In genomic region chr1:27536004-27536757, GRCh38 we compare ENCODE assay signal across 10 cellular contexts. TPM values are rescaled to one million over a fixed set of nuclear protein-coding genes. Genes with fewer than 3 reads are reported as not detected.
A peak's percentile ranks its signal among the peaks of the same experiment; 100 is the strongest.
DNase-seq lines count a peak whose midpoint lies in the region; ATAC-seq and TF ChIP-seq lines count a peak whose summit lies in the region.
"Had no signal": no experiment of that assay in that cellular context is flagged by ENCODE, and none has a peak within 500 bp of the region (broad histone marks: within the 10 kb centered on the region; RNA-seq: fewer than 3 reads in every experiment).

No MANE protein-coding gene starts in this region.

- POLR2A ChIA-PET in RWPE1 (lab: Yijun Ruan, JAX; ENCODE audit: low non-redundant PET), result no interaction called here

- ATAC-seq in HG03442 (IDR thresholded peaks at IDR 0.05; ENCODE audit: unreplicated experiment), result no peak

- in situ Hi-C loops in brain microvascular endothelial cell (cut with HindIII; ENCODE audit: low pct_ligation_motif_present, low sequenced_read_pairs), result no loop called here

- H3K14ac ChIP-seq in mesenchymal stem cell (ENCODE audit: low read length in 2 of 2), result peak overlapping the region in 1 of 2 experiments; percentile 85

- TF ChIP-seq POLR2A in stomach (IDR thresholded peaks at IDR 0.05), result no peak

- peak overlapping the region; percentile 63 to 86 for H3K18ac ChIP-seq in mesenchymal stem cell (ENCODE audit: low read depth in 1 of 2, low read length in 2 of 2)

- H3K27ac ChIP-seq in RWPE1, result peak overlapping the region; percentile 99
- H3K27ac ChIP-seq in dorsolateral prefrontal cortex, result peak overlapping the region; percentile 16 to 97 (median 84)
- H3K27ac ChIP-seq in mesenchymal stem cell (ENCODE audit: low read length, poor library complexity, severe bottlenecking), result peak overlapping the region; percentile 58
- H3K27ac ChIP-seq in stomach, result peak overlapping the region in 4 of 5 donors; percentile 39 to 86 (median 71)
- no peak overlapping the region for H3K27ac ChIP-seq in brain microvascular endothelial cell

- H3K4ac ChIP-seq in mesenchymal stem cell (ENCODE audit: low read depth in 1 of 2, low read length in 2 of 2), result peak overlapping the region in 1 of 2 experiments; percentile 65

- 89% methylated on average over 15 of the region's 15 CpGs for WGBS in mesenchymal stem cell
- 61 to 82% (median 72%) methylated on average over 11 to 15 of the region's 15 CpGs for WGBS in stomach, 5 donors

- no peak overlapping the region for H3K23ac ChIP-seq in mesenchymal stem cell (ENCODE audit: low read length in 2 of 2)

- no peaks in the 10 kb centered on the region for H3K9me3 ChIP-seq in mesenchymal stem cell (ENCODE audit: control insufficient read depth, low read length)
- H3K9me3 ChIP-seq in stomach, result no peaks in the 10 kb centered on the region

- peaks cover 50% of the 10 kb centered on the region for H3K4me1 ChIP-seq in mesenchymal stem cell (ENCODE audit: control insufficient read depth, insufficient read depth, low read depth, low read length)
- peaks cover 22 to 57% (median 43%) of the 10 kb centered on the region in 4 donors for H3K4me1 ChIP-seq in stomach

- peak overlapping the region; percentile 28 for H2AK5ac ChIP-seq in mesenchymal stem cell (ENCODE audit: low read length, severe bottlenecking)

- H3K4me3 ChIP-seq in dorsolateral prefrontal cortex (peak overlapping the region in 34 of 59 donors; percentile 0 to 46 (median 18)), mesenchymal stem cell (ENCODE audit: insufficient read depth in 1 of 2, low read depth in 1 of 2, low read length in 2 of 2) (peak overlapping the region in 1 of 2 experiments; percentile 58), stomach (no peak overlapping the region), brain microvascular endothelial cell (ENCODE audit: low read depth, low read length) (no peak overlapping the region)

- H2AFZ ChIP-seq in mesenchymal stem cell (ENCODE audit: low read depth, low read length), result no peak overlapping the region

- TF ChIP-seq EP300 in stomach (IDR thresholded peaks at IDR 0.05), result no peak

- intact Hi-C loops in dorsolateral prefrontal cortex (cut with DNase I) (no loop called here), stomach (cut with DNase I; ENCODE audit: low total_unique reads) (no loop called here)

- H2BK120ac ChIP-seq in mesenchymal stem cell (ENCODE audit: low read depth, low read length), result peak overlapping the region; percentile 22

- H2BK12ac ChIP-seq in mesenchymal stem cell (ENCODE audit: low read length in 2 of 2), result peak overlapping the region in 1 of 2 experiments; percentile 40

- H3K36me3 ChIP-seq in mesenchymal stem cell (ENCODE audit: control insufficient read depth in 1 of 2, insufficient read depth in 2 of 2, low read depth in 1 of 2, low read length in 2 of 2) (peaks cover 34 to 45% of the 10 kb centered on the region in 2 experiments), stomach (peaks cover 14 to 33% (median 28%) of the 10 kb centered on the region in 4 donors), brain microvascular endothelial cell (replicated peaks) (peaks cover 5% of the 10 kb centered on the region)

- H3K4me2 ChIP-seq in mesenchymal stem cell (ENCODE audit: low read length, poor library complexity, severe bottlenecking), result no peak overlapping the region

- peaks cover 30% of the 10 kb centered on the region for H3K79me1 ChIP-seq in mesenchymal stem cell (replicated peaks; ENCODE audit: low read length, poor library complexity, severe bottlenecking)

- peak overlapping the region; percentile 1 for H4K91ac ChIP-seq in mesenchymal stem cell (ENCODE audit: low read length)

- peak overlapping the region; percentile 5 for H4K8ac ChIP-seq in mesenchymal stem cell (ENCODE audit: low read length)

- H2BK15ac ChIP-seq in mesenchymal stem cell (ENCODE audit: low read depth, poor library complexity, severe bottlenecking), result peak overlapping the region; percentile 30

- DNase-seq in RWPE1 (ENCODE audit: low spot score) (no peak), dorsolateral prefrontal cortex (peak in 2 of 10 donors; percentile 42 to 66), mesenchymal stem cell (no peak), stomach (no peak), HCEC 1CT (no peak), brain microvascular endothelial cell (no peak), NCI-H748 (lab: John Stamatoyannopoulos, UW; ENCODE audit: unreplicated experiment) (no peak)
- DNase-seq: KBM-7, SW 1271 had no signal

- H3K27me3 ChIP-seq in dorsolateral prefrontal cortex (no peaks in the 10 kb centered on the region), mesenchymal stem cell (ENCODE audit: control insufficient read depth in 1 of 2, insufficient read depth in 1 of 2, low read length in 2 of 2) (no peaks in the 10 kb centered on the region), stomach (no peaks in the 10 kb centered on the region), brain microvascular endothelial cell (replicated peaks) (no peaks in the 10 kb centered on the region)

- H2BK5ac ChIP-seq in mesenchymal stem cell (ENCODE audit: low read depth, low read length, poor library complexity, severe bottlenecking), result no peak overlapping the region

- peak overlapping the region; percentile 25 for H3K9ac ChIP-seq in mesenchymal stem cell (ENCODE audit: low read length)

- TF ChIP-seq CTCF in RWPE1 (conservative IDR thresholded peaks at IDR 0.05; ENCODE audit: low read depth) (no peak), dorsolateral prefrontal cortex (IDR thresholded peaks at IDR 0.05 in 54 of 56, conservative IDR thresholded peaks at IDR 0.05 in 2 of 56; ENCODE audit: low read depth in 1 of 56, partially characterized antibody in 56 of 56) (no peak), stomach (IDR thresholded peaks at IDR 0.05) (no peak), brain microvascular endothelial cell (IDR thresholded peaks at IDR 0.05; ENCODE audit: low read depth, low read length, missing control alignments) (no peak)

- CTCF ChIA-PET in RWPE1 (lab: Yijun Ruan, JAX), result interaction anchor here (0.6 kb wide), 2 partner anchors 37 to 54 kb away, joined by 3 to 5 read pairs; no protein-coding TSS in a partner anchor

RNA-seq across cellular contexts. Expression of gene WASF2, which starts 46.2 kb away (rescaled TPM):
- total RNA-seq in dorsolateral prefrontal cortex (100 to 1,000 TPM in 6 of 120 experiments, 10 to 100 TPM in 114; 36.2 to 128 (median 63.6) TPM), stomach (10 to 100 TPM; 47.0 to 82.1 (median 65.3) TPM)
- polyA plus RNA-seq in mesenchymal stem cell (2013, experiment 1 of 2), result 68.4 TPM
- polyA plus RNA-seq in mesenchymal stem cell (2013, experiment 2 of 2), result 68.6 TPM
- 10 to 100 TPM; 24.7 to 31.9 (median 25.7) TPM for polyA plus RNA-seq in stomach

Comparison
In these comparisons a context has a peak if more than half of its experiments do, and no peak if none do; other contexts are left out.
1. H3K4me3 ChIP-seq: peak in dorsolateral prefrontal cortex (34 of 59); none in stomach (0 of 4) and brain microvascular endothelial cell (single experiment).